In the genomic region with DNA sequence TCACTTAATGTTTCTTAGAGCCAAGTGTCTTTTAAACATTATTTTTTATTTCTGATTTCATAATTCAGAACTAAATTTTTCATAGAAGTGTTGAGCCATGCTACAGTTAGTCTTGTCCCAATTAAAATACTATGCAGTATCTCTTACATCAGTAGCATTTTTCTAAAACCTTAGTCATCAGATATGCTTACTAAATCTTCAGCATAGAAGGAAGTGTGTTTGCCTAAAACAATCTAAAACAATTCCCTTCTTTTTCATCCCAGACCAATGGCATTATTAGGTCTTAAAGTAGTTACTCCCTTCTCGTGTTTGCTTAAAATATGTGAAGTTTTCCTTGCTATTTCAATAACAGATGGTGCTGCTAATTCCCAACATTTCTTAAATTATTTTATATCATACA, we compare ENCODE assay signal across 18 cellular contexts. TPM values are rescaled to one million over a fixed set of nuclear protein-coding genes. Genes with fewer than 3 reads are reported as not detected.
DNase-seq lines count a peak whose midpoint lies in the region; ATAC-seq, FAIRE-seq and TF ChIP-seq lines count a peak whose summit lies in the region.
"Had no signal": no experiment of that assay in that cellular context is flagged by ENCODE, and none has a peak within 500 bp of the region (broad histone marks: within the 10 kb centered on the region; RNA-seq: fewer than 3 reads in every experiment).

No MANE protein-coding gene starts in this region.

- H3K27me3 ChIP-seq in brain microvascular endothelial cell (replicated peaks) (no peaks in the 10 kb centered on the region), upper lobe of right lung (no peaks in the 10 kb centered on the region)
- H3K27me3 ChIP-seq: BLaER1, SJSA1 had no signal

- no peaks in the 10 kb centered on the region for H3K9me3 Mint-ChIP-seq in HFFc6
- H3K9me3 Mint-ChIP-seq in stimulated activated naive CD8-positive, alpha-beta T cell treated with anti-CD3 and anti-CD28 coated beads, Interleukin-15, amount 100 ng/mL, for 72 hours, result no peaks in the 10 kb centered on the region
- H3K9me3 Mint-ChIP-seq: CD8-positive, alpha-beta T cell had no signal

- peak overlapping the region; percentile 61 for H3K27ac Mint-ChIP-seq in HFFc6
- no peak overlapping the region for H3K27ac Mint-ChIP-seq in stimulated activated naive CD8-positive, alpha-beta T cell treated with anti-CD3 and anti-CD28 coated beads, Interleukin-15, amount 100 ng/mL, for 72 hours
- H3K27ac Mint-ChIP-seq: CD8-positive, alpha-beta T cell had no signal

- H3K9me3 ChIP-seq in upper lobe of right lung, result no peaks in the 10 kb centered on the region
- H3K9me3 ChIP-seq: BLaER1, HAP-1, SJSA1 had no signal

- no peak for ATAC-seq in stimulated activated naive CD8-positive, alpha-beta T cell treated with anti-CD3 and anti-CD28 coated beads, Interleukin-15, amount 100 ng/mL, for 72 hours
- ATAC-seq in upper lobe of right lung, result no peak
- ATAC-seq: CD8-positive, alpha-beta T cell had no signal

- TF ChIP-seq CTCF in HFFc6 (IDR thresholded peaks at IDR 0.05), result no peak
- no peak for TF ChIP-seq CTCF in brain microvascular endothelial cell (IDR thresholded peaks at IDR 0.05; ENCODE audit: low read depth, low read length, missing control alignments)
- TF ChIP-seq CTCF in upper lobe of right lung (IDR thresholded peaks at IDR 0.05), result no peak

- H3K4me1 ChIP-seq in upper lobe of right lung, result no peaks in the 10 kb centered on the region
- H3K4me1 ChIP-seq: BLaER1, HAP-1, SJSA1 had no signal

- H3K36me3 ChIP-seq in brain microvascular endothelial cell (replicated peaks), result no peaks in the 10 kb centered on the region
- peaks cover 58% of the 10 kb centered on the region for H3K36me3 ChIP-seq in upper lobe of right lung
- H3K36me3 ChIP-seq: HAP-1 had no signal

- H3K27ac ChIP-seq in brain microvascular endothelial cell (no peak overlapping the region), upper lobe of right lung (no peak overlapping the region)
- H3K27ac ChIP-seq: BLaER1, SJSA1 had no signal

- H3K4me3 Mint-ChIP-seq in HFFc6, result no peak overlapping the region
- H3K4me3 Mint-ChIP-seq in stimulated activated naive CD8-positive, alpha-beta T cell treated with anti-CD3 and anti-CD28 coated beads, Interleukin-15, amount 100 ng/mL, for 72 hours, result no peak overlapping the region
- H3K4me3 Mint-ChIP-seq: CD8-positive, alpha-beta T cell had no signal

- in situ Hi-C loops in brain microvascular endothelial cell (cut with HindIII; ENCODE audit: low pct_ligation_motif_present, low sequenced_read_pairs), result no loop called here

- peaks cover 1% of the 10 kb centered on the region; the same call in 1 of the 2 replicates for H3K27me3 Mint-ChIP-seq in HFFc6 (ENCODE audit: insufficient read depth)
- no peaks in the 10 kb centered on the region for H3K27me3 Mint-ChIP-seq in stimulated activated naive CD8-positive, alpha-beta T cell treated with anti-CD3 and anti-CD28 coated beads, Interleukin-15, amount 100 ng/mL, for 72 hours

- peak; percentile 70 for DNase-seq in EH (ENCODE audit: low read depth)
- DNase-seq in HFFc6, result peak; percentile 18
- peak; percentile 15 for DNase-seq in superior temporal gyrus (ENCODE audit: extremely low spot score)
- no peak for DNase-seq in stimulated activated naive CD8-positive, alpha-beta T cell treated with anti-CD3 and anti-CD28 coated beads, Interleukin-15, amount 100 ng/mL, for 72 hours
- DNase-seq in brain microvascular endothelial cell, result no peak
- DNase-seq in upper lobe of right lung, result no peak
- DNase-seq: ACHN; CD8-positive, alpha-beta T cell; DMS79 treated with DMSO at 0.1 percent for 48 hours; GF-D8; NCI-H1048; NCI-H1436 treated with DMSO at 0.1 percent for 48 hours; NCI-H2081; NCI-H510A had no signal

- peaks cover 6% of the 10 kb centered on the region for H3K36me3 Mint-ChIP-seq in HFFc6 (ENCODE audit: low read depth)

- H3K4me3 ChIP-seq in brain microvascular endothelial cell (ENCODE audit: low read depth, low read length), result no peak overlapping the region
- no peak overlapping the region for H3K4me3 ChIP-seq in upper lobe of right lung
- H3K4me3 ChIP-seq: BLaER1, HAP-1, SJSA1 had no signal

- peaks cover 22% of the 10 kb centered on the region for H3K4me1 Mint-ChIP-seq in HFFc6 (ENCODE audit: low read depth)
- H3K4me1 Mint-ChIP-seq in stimulated activated naive CD8-positive, alpha-beta T cell treated with anti-CD3 and anti-CD28 coated beads, Interleukin-15, amount 100 ng/mL, for 72 hours, result peaks cover 6% of the 10 kb centered on the region

- intact Hi-C loops in upper lobe of right lung (cut with DNase I), result no loop called here

- peak; percentile 85 for FAIRE-seq in endometrium (lab: Jason Lieb, UNC)

RNA-seq across cellular contexts. Expression of gene BCAS3, which starts 13.6 kb away (rescaled TPM):
- total RNA-seq in HFFc6 (2021; fragmentation: NEBNext Ultra II Directional; extraction: Animal tissue kit (Norgen Biotek cat#: 25700)), result 10 to 100 TPM in 5 of 6 experiments, 1 to 10 TPM in 1; 9.8 to 13.8 (median 12.0) TPM
- total RNA-seq in upper lobe of right lung, result 23.5 TPM

Comparison
In these comparisons a context has a peak if more than half of its experiments do, and no peak if none do; other contexts are left out.
1. DNase-seq: peak in EH (single experiment), HFFc6 (single experiment) and superior temporal gyrus (single experiment); none in stimulated activated naive CD8-positive, alpha-beta T cell treated with anti-CD3 and anti-CD28 coated beads, Interleukin-15, amount 100 ng/mL, for 72 hours (0 of 2), brain microvascular endothelial cell (single experiment) and upper lobe of right lung (single experiment).